In genomic region chr15:69762373-69763148, GRCh38 we compare ENCODE assay signal across 11 cellular contexts.
DNase-seq lines count a peak whose midpoint lies in the region; ATAC-seq and TF ChIP-seq lines count a peak whose summit lies in the region.
"Had no signal": no experiment of that assay in that cellular context is flagged by ENCODE, and none has a peak within 500 bp of the region (broad histone marks: within the 10 kb centered on the region; RNA-seq: fewer than 3 reads in every experiment).

No MANE protein-coding gene starts in this region.

- no peak overlapping the region for H3K27ac ChIP-seq in CD4-positive, alpha-beta memory T cell (ENCODE audit: low read depth, low read length)
- no peak overlapping the region for H3K27ac ChIP-seq in substantia nigra (ENCODE audit: low read depth, low read length, poor library complexity, severe bottlenecking)
- H3K27ac ChIP-seq: SK-N-MC had no signal

- H3K4me3 Mint-ChIP-seq in CD4-positive, alpha-beta memory T cell = no peak overlapping the region
- H3K4me3 Mint-ChIP-seq in endothelial cell (ENCODE audit: unreplicated experiment) = no peak overlapping the region

- CTCF ChIA-PET in CD4-positive, alpha-beta memory T cell (lab: Charles Lee; ENCODE audit: partially characterized antibody) = interaction anchor here (0.9 to 2.5 kb wide), 6 partner anchors 10 to 704 kb away, joined by 3 to 12 read pairs (median 4); no protein-coding TSS in a partner anchor

- H3K27ac Mint-ChIP-seq in CD4-positive, alpha-beta memory T cell = peak overlapping the region in 4 of 7 donors; percentile 7 to 89 (median 20)
- H3K27ac Mint-ChIP-seq in endothelial cell (ENCODE audit: unreplicated experiment) = no peak overlapping the region

- peaks cover 2 to 4% of the 10 kb centered on the region in 2 donors for H3K27me3 Mint-ChIP-seq in CD4-positive, alpha-beta memory T cell
- H3K27me3 Mint-ChIP-seq in endothelial cell (ENCODE audit: unreplicated experiment) = no peaks in the 10 kb centered on the region

- H3K4me3 ChIP-seq in CD4-positive, alpha-beta memory T cell (ENCODE audit: low read length in 2 of 2) = no peak overlapping the region
- H3K4me3 ChIP-seq: SK-N-MC had no signal

- peaks cover 40 to 54% (median 50%) of the 10 kb centered on the region in 4 donors for H3K4me1 Mint-ChIP-seq in CD4-positive, alpha-beta memory T cell
- peaks cover 29% of the 10 kb centered on the region for H3K4me1 Mint-ChIP-seq in endothelial cell (ENCODE audit: unreplicated experiment)

- H3K36me3 ChIP-seq in CD4-positive, alpha-beta memory T cell (ENCODE audit: insufficient read depth, low read length) = no peaks in the 10 kb centered on the region

- TF ChIP-seq CTCF in GM12873 (IDR thresholded peaks at IDR 0.05; ENCODE audit: insufficient read depth, low read depth, low read length, missing control alignments) (peak; percentile 6), endothelial cell (IDR thresholded peaks at IDR 0.05; ENCODE audit: unreplicated experiment) (no peak)

- peaks cover 0 to 1% of the 10 kb centered on the region in 2 donors for H3K36me3 Mint-ChIP-seq in CD4-positive, alpha-beta memory T cell
- no peaks in the 10 kb centered on the region for H3K36me3 Mint-ChIP-seq in endothelial cell (ENCODE audit: low read depth, unreplicated experiment)

- H3K9me3 ChIP-seq in CD4-positive, alpha-beta memory T cell (ENCODE audit: control insufficient read depth in 1 of 2, low read length in 2 of 2) = no peaks in the 10 kb centered on the region

- H3K9me3 Mint-ChIP-seq in CD4-positive, alpha-beta memory T cell = peaks cover 0 to 10% (median 2%) of the 10 kb centered on the region in 8 donors
- no peaks in the 10 kb centered on the region for H3K9me3 Mint-ChIP-seq in endothelial cell (ENCODE audit: unreplicated experiment)

- ATAC-seq in HG02571 (IDR thresholded peaks at IDR 0.05; ENCODE audit: unreplicated experiment) = no peak
- ATAC-seq: left cardiac atrium had no signal

- DNase-seq in CD4-positive, alpha-beta memory T cell = no peak
- peak; percentile 90 for DNase-seq in NCI-H82 (lab: John Stamatoyannopoulos, UW)
- DNase-seq in endothelial cell (ENCODE audit: low spot score) = peak; percentile 13
- DNase-seq in substantia nigra (lab: John Stamatoyannopoulos, UW) = no peak
- no peak for DNase-seq in AG20443 (ENCODE audit: low spot score)
- DNase-seq in T1000 (lab: John Stamatoyannopoulos, UW) = no peak
- DNase-seq: activated T-cell treated with anti-CD3 and anti-CD28 coated beads, Interleukin-2, amount 50 U/mL, for 48 hours; left cardiac atrium had no signal

- POLR2A ChIA-PET in CD4-positive, alpha-beta memory T cell (lab: Charles Lee; ENCODE audit: partially characterized antibody) = interaction anchor here (0.6 to 1.6 kb wide), 7 partner anchors 24 to 337 kb away, joined by 3 to 9 read pairs (median 3); partner anchors contain the start of gene TLE3

- H3K27me3 ChIP-seq in CD4-positive, alpha-beta memory T cell (ENCODE audit: insufficient read depth, low read length) = no peaks in the 10 kb centered on the region

- H3K4me1 ChIP-seq in CD4-positive, alpha-beta memory T cell (ENCODE audit: insufficient read depth, low read length) = peaks cover 54% of the 10 kb centered on the region

- intact Hi-C loops in CD4-positive, alpha-beta memory T cell (cut with micrococcal nuclease) = no loop called here

Comparison
In these comparisons a context has a peak if more than half of its experiments do, and no peak if none do; other contexts are left out.
1. DNase-seq: peak in NCI-H82 (single experiment) and endothelial cell (single experiment); none in CD4-positive, alpha-beta memory T cell (0 of 5), substantia nigra (0 of 49), AG20443 (single experiment) and T1000 (single experiment).